Comparison of ENCODE assay signal across 23 cellular contexts in genomic region chrX:32267796-32268195, GRCh38.
DNase-seq lines count a peak whose midpoint lies in the region; ATAC-seq, FAIRE-seq and TF ChIP-seq lines count a peak whose summit lies in the region.
"Had no signal": no experiment of that assay in that cellular context is flagged by ENCODE, and none has a peak within 500 bp of the region (broad histone marks: within the 10 kb centered on the region; RNA-seq: fewer than 3 reads in every experiment).

No MANE protein-coding gene starts in this region.

- H4K20me1 ChIP-seq in astrocyte (ENCODE audit: insufficient read depth, low read length), result no peaks in the 10 kb centered on the region
- H4K20me1 ChIP-seq: BLaER1 had no signal

- no peak overlapping the region for H2AFZ ChIP-seq in astrocyte (ENCODE audit: low read depth, low read length)
- H2AFZ ChIP-seq: GM23248 had no signal

- H3K4me1 Mint-ChIP-seq in astrocyte (ENCODE audit: low read depth, unreplicated experiment), result no peaks in the 10 kb centered on the region
- H3K4me1 Mint-ChIP-seq: B cell; CD4-positive, CD25-positive, alpha-beta regulatory T cell had no signal

- no peaks in the 10 kb centered on the region for H3K4me1 ChIP-seq in astrocyte (ENCODE audit: insufficient read depth, low read length)
- no peaks in the 10 kb centered on the region for H3K4me1 ChIP-seq in mucosa of descending colon (ENCODE audit: low read depth)
- peaks cover 0 to 2% of the 10 kb centered on the region in 2 donors for H3K4me1 ChIP-seq in small intestine (ENCODE audit: control insufficient read depth in 2 of 2, insufficient read depth in 1 of 2, low read depth in 1 of 2, low read length in 1 of 2)
- peaks cover 0 to 6% (median 0%) of the 10 kb centered on the region in 4 donors for H3K4me1 ChIP-seq in stomach
- H3K4me1 ChIP-seq: BLaER1, Caco-2 had no signal

- no peak overlapping the region for H3K4me2 ChIP-seq in astrocyte (ENCODE audit: low read length)
- H3K4me2 ChIP-seq: BLaER1 had no signal

- TF ChIP-seq POLR2A in stomach (IDR thresholded peaks at IDR 0.05), result no peak

- H3K27me3 ChIP-seq in astrocyte (ENCODE audit: insufficient read depth, low read length) (no peaks in the 10 kb centered on the region), small intestine (ENCODE audit: control insufficient read depth in 2 of 2, insufficient read depth in 2 of 2, low read length in 2 of 2) (no peaks in the 10 kb centered on the region), stomach (no peaks in the 10 kb centered on the region)

- H3K4me3 ChIP-seq in astrocyte (ENCODE audit: insufficient read depth, low read depth, low read length) (no peak overlapping the region), mucosa of descending colon (no peak overlapping the region), small intestine (ENCODE audit: low read depth in 1 of 2, low read length in 2 of 2) (no peak overlapping the region), stomach (no peak overlapping the region)
- H3K4me3 ChIP-seq: BLaER1, GM23248 had no signal

- intact Hi-C loops in mucosa of descending colon (cut with DNase I, micrococcal nuclease), result no loop called here
- intact Hi-C loops in stomach (cut with DNase I; ENCODE audit: low total_unique reads), result no loop called here

- no peak overlapping the region for H3K27ac ChIP-seq in astrocyte (ENCODE audit: low read depth, low read length)
- H3K27ac ChIP-seq in small intestine (ENCODE audit: low read depth in 1 of 2, low read length in 1 of 2), result no peak overlapping the region
- H3K27ac ChIP-seq in stomach, result no peak overlapping the region
- H3K27ac ChIP-seq: BLaER1, C4-2B, GM23248 had no signal

- 18 to 53% (median 39%) methylated on average over 2 of the region's 2 CpGs for WGBS in small intestine, 3 donors
- 19 to 45% (median 39%) methylated on average over 2 of the region's 2 CpGs for WGBS in stomach, 5 donors

- H3K9me3 ChIP-seq in astrocyte (ENCODE audit: insufficient read depth, low read depth, low read length) (no peaks in the 10 kb centered on the region), mucosa of descending colon (peaks cover 10% of the 10 kb centered on the region), small intestine (ENCODE audit: control insufficient read depth, low read depth) (no peaks in the 10 kb centered on the region), stomach (peaks cover 0 to 25% (median 12%) of the 10 kb centered on the region in 4 donors)
- H3K9me3 ChIP-seq: Caco-2 had no signal

- DNase-seq in astrocyte (ENCODE audit: low read depth) (no peak), mucosa of descending colon (no peak), small intestine (peak; percentile 28), DMS114 treated with DMSO at 0.1 percent for 48 hours (lab: John Stamatoyannopoulos, UW; ENCODE audit: unreplicated experiment) (no peak), stomach (no peak)
- DNase-seq: Caco-2; CD4-positive, CD25-positive, alpha-beta regulatory T cell; CD8-positive, alpha-beta T cell; DMS 273 treated with DMSO at 0.1 percent for 48 hours; DMS53; DMS79 treated with DMSO at 0.1 percent for 48 hours; GF-D8; GM23248; H7; HCEC 1CT had no signal

- TF ChIP-seq CTCF in astrocyte (IDR thresholded peaks at IDR 0.05; ENCODE audit: insufficient read depth, low read depth, low read length) (no peak), mucosa of descending colon (IDR thresholded peaks at IDR 0.05) (no peak), stomach (IDR thresholded peaks at IDR 0.05) (no peak)

- peaks cover 8% of the 10 kb centered on the region for H3K9me3 Mint-ChIP-seq in astrocyte (ENCODE audit: unreplicated experiment)

- H3K27me3 Mint-ChIP-seq in astrocyte (ENCODE audit: low read depth, unreplicated experiment), result no peaks in the 10 kb centered on the region
- H3K27me3 Mint-ChIP-seq: B cell; CD4-positive, CD25-positive, alpha-beta regulatory T cell had no signal

- H3K36me3 ChIP-seq in astrocyte (ENCODE audit: insufficient read depth, low read length) (no peaks in the 10 kb centered on the region), mucosa of descending colon (ENCODE audit: low read depth) (no peaks in the 10 kb centered on the region), small intestine (ENCODE audit: control insufficient read depth in 2 of 2, insufficient read depth in 2 of 2, low read length in 2 of 2) (no peaks in the 10 kb centered on the region), stomach (no peaks in the 10 kb centered on the region)
- H3K36me3 ChIP-seq: BLaER1 had no signal

- H3K4me3 Mint-ChIP-seq in astrocyte (ENCODE audit: unreplicated experiment), result no peak overlapping the region
- H3K4me3 Mint-ChIP-seq: B cell; CD4-positive, CD25-positive, alpha-beta regulatory T cell; CD8-positive, alpha-beta T cell had no signal

- no peak for TF ChIP-seq EP300 in stomach (IDR thresholded peaks at IDR 0.05)

- no peaks in the 10 kb centered on the region for H3K79me2 ChIP-seq in astrocyte (ENCODE audit: insufficient read depth, low read length)

- H3K36me3 Mint-ChIP-seq in astrocyte (ENCODE audit: low read depth, unreplicated experiment), result no peaks in the 10 kb centered on the region
- H3K36me3 Mint-ChIP-seq: CD4-positive, CD25-positive, alpha-beta regulatory T cell; CD8-positive, alpha-beta T cell had no signal

- peak; percentile 43 for FAIRE-seq in astrocyte (lab: Jason Lieb, UNC)
- FAIRE-seq in small intestine (lab: Jason Lieb, UNC), result no peak
- FAIRE-seq: D721Med, GM12891, GM18507, H1 had no signal

- no peak overlapping the region for H3K9ac ChIP-seq in astrocyte (ENCODE audit: low read length)
- H3K9ac ChIP-seq: BLaER1, GM23248 had no signal

- ATAC-seq in mucosa of descending colon (peak; percentile 90), GM19455 (IDR thresholded peaks at IDR 0.05; ENCODE audit: unreplicated experiment) (no peak)
- ATAC-seq: CD8-positive, alpha-beta T cell had no signal

- H3K27ac Mint-ChIP-seq in astrocyte (ENCODE audit: unreplicated experiment), result no peak overlapping the region
- H3K27ac Mint-ChIP-seq: B cell; CD4-positive, CD25-positive, alpha-beta regulatory T cell; CD8-positive, alpha-beta T cell had no signal
